17 cellular contexts compared by ENCODE assay signal in the genomic region with DNA sequence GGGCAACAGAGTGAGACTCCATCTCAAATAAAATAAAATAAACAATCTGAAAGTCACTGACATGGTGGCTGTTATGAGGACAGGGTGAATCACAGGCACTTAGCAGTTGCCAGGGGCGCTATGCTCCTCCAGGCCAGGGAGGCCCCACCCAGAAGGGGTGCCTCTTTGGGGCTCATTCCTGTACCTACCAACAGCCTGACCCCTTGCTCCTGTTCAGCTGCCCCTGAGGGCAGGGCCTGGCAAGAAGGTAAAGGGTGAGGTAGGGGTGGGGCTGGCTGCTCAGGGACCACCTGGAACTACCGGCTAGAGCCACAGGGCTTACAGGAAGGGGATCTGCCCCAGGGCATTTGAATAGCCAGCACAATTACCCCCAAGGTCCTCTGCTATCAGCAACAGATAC.
"Had no signal": no experiment of that assay in that cellular context is flagged by ENCODE, and none has a peak within 500 bp of the region (broad histone marks: within the 10 kb centered on the region; RNA-seq: fewer than 3 reads in every experiment).

No MANE protein-coding gene starts in this region.

- H3K4me3 Mint-ChIP-seq: activated CD4-positive, alpha-beta T cell treated with anti-CD3 and anti-CD28 coated beads, Interleukin-2, amount 10 ng/mL, durations not matched to agents 24 days and 14 days; activated naive CD4-positive, alpha-beta T cell treated with anti-CD3 and anti-CD28 coated beads for 36 hours; memory B cell; nephron; stimulated activated naive CD8-positive, alpha-beta T cell treated with anti-CD3 and anti-CD28 coated beads, Interleukin-15, amount 100 ng/mL, for 72 hours; WTC11 had no signal

- H3K27ac ChIP-seq: adrenal gland, colonic mucosa, prostate gland, testis had no signal

- H3K4me1 ChIP-seq: adrenal gland, colonic mucosa, prostate gland, testis had no signal

- ATAC-seq: left ventricle myocardium superior; right cardiac atrium; stimulated activated naive CD8-positive, alpha-beta T cell treated with anti-CD3 and anti-CD28 coated beads, Interleukin-15, amount 100 ng/mL, for 72 hours; WTC11 had no signal

- H3K4me3 ChIP-seq: adrenal gland, colonic mucosa, prostate gland, testis had no signal

- H3K27me3 Mint-ChIP-seq: activated CD4-positive, alpha-beta T cell treated with anti-CD3 and anti-CD28 coated beads, Interleukin-2, amount 10 ng/mL, durations not matched to agents 24 days and 14 days; memory B cell; stimulated activated naive CD8-positive, alpha-beta T cell treated with anti-CD3 and anti-CD28 coated beads, Interleukin-15, amount 100 ng/mL, for 72 hours had no signal

- H3K27me3 ChIP-seq: adrenal gland, colonic mucosa, testis had no signal

- H3K27ac Mint-ChIP-seq: activated CD4-positive, alpha-beta T cell treated with anti-CD3 and anti-CD28 coated beads, Interleukin-2, amount 10 ng/mL, durations not matched to agents 24 days and 14 days; activated naive CD4-positive, alpha-beta T cell treated with anti-CD3 and anti-CD28 coated beads for 36 hours; nephron; WTC11 had no signal

- H3K9me3 Mint-ChIP-seq: activated naive CD4-positive, alpha-beta T cell treated with anti-CD3 and anti-CD28 coated beads for 36 hours; memory B cell; nephron; stimulated activated naive CD8-positive, alpha-beta T cell treated with anti-CD3 and anti-CD28 coated beads, Interleukin-15, amount 100 ng/mL, for 72 hours had no signal

- DNase-seq: activated CD4-positive, alpha-beta T cell treated with anti-CD3 and anti-CD28 coated beads, Interleukin-2, amount 10 ng/mL, durations not matched to agents 24 days and 14 days; activated CD8-positive, alpha-beta memory T cell treated with anti-CD3 and anti-CD28 coated beads for 24 hours; activated naive CD4-positive, alpha-beta T cell treated with anti-CD3 and anti-CD28 coated beads for 36 hours; adrenal gland; colonic mucosa; left ventricle myocardium superior; right cardiac atrium; small intestine; stimulated activated CD4-positive, alpha-beta T cell treated with anti-CD3 and anti-CD28 coated beads, Interleukin-4, amount 100 ng/mL, for 4 hours; stimulated activated CD8-positive, alpha-beta memory T cell treated with anti-CD3 and anti-CD28 coated beads, Interleukin-4, amount 100 ng/mL, for 48 hours; stimulated activated naive CD8-positive, alpha-beta T cell treated with anti-CD3 and anti-CD28 coated beads, Interleukin-15, amount 100 ng/mL, for 72 hours; T-helper 2 cell; testis had no signal

- H3K36me3 Mint-ChIP-seq: WTC11 had no signal
